Comparison of ENCODE assay signal across 8 cellular contexts in genomic region chrX:1452497-1453389, GRCh38.
A peak's percentile ranks its signal among the peaks of the same experiment; 100 is the strongest.
DNase-seq lines count a peak whose midpoint lies in the region; ATAC-seq and TF ChIP-seq lines count a peak whose summit lies in the region.

Gene ASMTL (minus strand): TSS chrX:1452909. CDS start chrX:1452840, 69 bp downstream.

- peak within 1 kb of the TSS; percentile 93 to 98 for H3K4me3 ChIP-seq in cardiac fibroblast (replicated peaks in 1 of 2; ENCODE audit: low read depth in 2 of 2, low read length in 2 of 2)

- DNase-seq in T-helper 2 cell: peak; percentile 96 to 100 (median 100)
- DNase-seq in cardiac fibroblast (ENCODE audit: low read depth in 2 of 2): peak; percentile 100
- DNase-seq in islet precursor cell: peak; percentile 100
- peak; percentile 100 for DNase-seq in stimulated activated CD4-positive, alpha-beta T cell treated with anti-CD3 and anti-CD28 coated beads, Interleukin-15, amount 100 ng/mL, for 48 hours (ENCODE audit: low read depth in 2 of 2)
- no peak for DNase-seq in anterior cingulate cortex (lab: John Stamatoyannopoulos, UW)
- DNase-seq in NCI-H2081 treated with DMSO at 0.1 percent for 48 hours (lab: John Stamatoyannopoulos, UW): no peak

- no peak for TF ChIP-seq CTCF in cardiac fibroblast (IDR thresholded peaks at IDR 0.05; ENCODE audit: low read depth, low read length)

- ATAC-seq in GM18868 (IDR thresholded peaks at IDR 0.05; ENCODE audit: unreplicated experiment) (peak; percentile 64), HG03097 (IDR thresholded peaks at IDR 0.05; ENCODE audit: low FRiP score, unreplicated experiment) (peak; percentile 59)

Comparison
In these comparisons a context has a peak if more than half of its experiments do, and no peak if none do; other contexts are left out.
1. DNase-seq: peak in T-helper 2 cell (5 of 5), cardiac fibroblast (2 of 2), islet precursor cell (single experiment) and stimulated activated CD4-positive, alpha-beta T cell treated with anti-CD3 and anti-CD28 coated beads, Interleukin-15, amount 100 ng/mL, for 48 hours (2 of 2); none in anterior cingulate cortex (0 of 58) and NCI-H2081 treated with DMSO at 0.1 percent for 48 hours (single experiment).